ENCODE assay signal across 9 cellular contexts in the genomic region with DNA sequence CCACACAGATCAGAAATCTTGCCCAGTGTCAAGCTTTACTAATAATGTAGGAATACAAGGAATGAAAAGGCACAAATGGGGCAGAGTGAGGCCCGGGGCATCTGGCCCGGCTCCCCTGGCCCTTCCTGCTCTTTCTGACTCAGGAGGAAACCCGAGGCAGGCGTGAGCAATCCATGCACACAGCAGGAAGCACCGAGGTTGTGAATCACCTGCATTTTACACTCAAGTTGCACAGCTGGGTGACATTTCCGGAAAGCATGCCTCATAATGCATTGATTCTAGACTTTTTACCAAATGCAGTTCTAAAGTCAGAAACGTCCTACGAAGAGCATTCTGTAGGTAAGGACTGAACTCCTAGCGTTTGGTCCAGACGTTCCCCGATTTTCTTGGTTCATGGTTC. TPM values are rescaled to one million over a fixed set of nuclear protein-coding genes. Genes with fewer than 3 reads are reported as not detected.
DNase-seq lines count a peak whose midpoint lies in the region; ATAC-seq and TF ChIP-seq lines count a peak whose summit lies in the region.
"Had no signal": no experiment of that assay in that cellular context is flagged by ENCODE, and none has a peak within 500 bp of the region (broad histone marks: within the 10 kb centered on the region; RNA-seq: fewer than 3 reads in every experiment).

No MANE protein-coding gene starts in this region.

- DNase-seq in AG04450 (ENCODE audit: low read depth, low spot score) (peak; percentile 72), HFFc6 (peak; percentile 90), iPS-NIHi11 (ENCODE audit: low spot score) (peak; percentile 71), mesenteric fat pad (ENCODE audit: low spot score) (no peak), NCI-H2171 (lab: John Stamatoyannopoulos, UW) (no peak)
- no peak for DNase-seq in activated T-helper 2 cell treated with anti-CD3 and anti-CD28 coated beads, Interferon-gamma antibody, Interleukin-2, Interleukin-4, amounts not matched to agents 10 μg/mL and 5 μg/mL and 100 μg/mL, durations not matched to agents 14 hours and 24 hours and 36 hours (ENCODE audit: low spot score)
- DNase-seq: activated naive CD4-positive, alpha-beta T cell treated with anti-CD3 and anti-CD28 coated beads, Interleukin-2, amount 10 ng/mL, durations not matched to agents 7 days and 5 days had no signal

- no peaks in the 10 kb centered on the region for H3K9me3 ChIP-seq in AG04450 (ENCODE audit: control insufficient read depth, insufficient read depth, low read length)

- H3K9me3 Mint-ChIP-seq in HFFc6 = no peaks in the 10 kb centered on the region
- H3K9me3 Mint-ChIP-seq in activated T-helper 17 cell treated with anti-CD3 and anti-CD28 coated beads, Interleukin-2, amount 50 U/mL, for 72 hours = no peaks in the 10 kb centered on the region
- H3K9me3 Mint-ChIP-seq in activated T-helper 2 cell treated with anti-CD3 and anti-CD28 coated beads, Interferon-gamma antibody, Interleukin-2, Interleukin-4, amounts not matched to agents 10 μg/mL and 5 μg/mL and 100 μg/mL, durations not matched to agents 14 hours and 24 hours and 36 hours = no peaks in the 10 kb centered on the region
- H3K9me3 Mint-ChIP-seq: activated naive CD4-positive, alpha-beta T cell treated with anti-CD3 and anti-CD28 coated beads, Interleukin-2, amount 10 ng/mL, durations not matched to agents 7 days and 5 days had no signal

- POLR2A ChIA-PET in AG04450 (lab: Yijun Ruan, JAX) = interaction anchor here (0.6 kb wide), 1 partner anchor 35 kb away, joined by 3 read pairs; no protein-coding TSS in a partner anchor

- peak overlapping the region; percentile 42 for H3K27ac ChIP-seq in AG04450 (ENCODE audit: low read depth, low read length)

- peak overlapping the region; percentile 40 for H3K4me3 Mint-ChIP-seq in HFFc6
- H3K4me3 Mint-ChIP-seq in activated T-helper 17 cell treated with anti-CD3 and anti-CD28 coated beads, Interleukin-2, amount 50 U/mL, for 72 hours = no peak overlapping the region
- no peak overlapping the region for H3K4me3 Mint-ChIP-seq in activated T-helper 2 cell treated with anti-CD3 and anti-CD28 coated beads, Interferon-gamma antibody, Interleukin-2, Interleukin-4, amounts not matched to agents 10 μg/mL and 5 μg/mL and 100 μg/mL, durations not matched to agents 14 hours and 24 hours and 36 hours (ENCODE audit: low read depth)
- H3K4me3 Mint-ChIP-seq: activated naive CD4-positive, alpha-beta T cell treated with anti-CD3 and anti-CD28 coated beads, Interleukin-2, amount 10 ng/mL, durations not matched to agents 7 days and 5 days had no signal

- H3K27me3 ChIP-seq in AG04450 (ENCODE audit: control insufficient read depth, insufficient read depth, low read length) = no peaks in the 10 kb centered on the region

- peaks cover 14% of the 10 kb centered on the region for H3K36me3 Mint-ChIP-seq in HFFc6 (ENCODE audit: low read depth)
- peaks cover 28% of the 10 kb centered on the region for H3K36me3 Mint-ChIP-seq in activated T-helper 17 cell treated with anti-CD3 and anti-CD28 coated beads, Interleukin-2, amount 50 U/mL, for 72 hours (ENCODE audit: low read depth)
- peaks cover 28% of the 10 kb centered on the region for H3K36me3 Mint-ChIP-seq in activated T-helper 2 cell treated with anti-CD3 and anti-CD28 coated beads, Interferon-gamma antibody, Interleukin-2, Interleukin-4, amounts not matched to agents 10 μg/mL and 5 μg/mL and 100 μg/mL, durations not matched to agents 14 hours and 24 hours and 36 hours (ENCODE audit: low read depth)

- H3K27ac Mint-ChIP-seq in HFFc6 = peak overlapping the region; percentile 86
- H3K27ac Mint-ChIP-seq in activated T-helper 17 cell treated with anti-CD3 and anti-CD28 coated beads, Interleukin-2, amount 50 U/mL, for 72 hours = peak overlapping the region; percentile 17
- H3K27ac Mint-ChIP-seq in activated T-helper 2 cell treated with anti-CD3 and anti-CD28 coated beads, Interferon-gamma antibody, Interleukin-2, Interleukin-4, amounts not matched to agents 10 μg/mL and 5 μg/mL and 100 μg/mL, durations not matched to agents 14 hours and 24 hours and 36 hours = no peak overlapping the region
- H3K27ac Mint-ChIP-seq: activated naive CD4-positive, alpha-beta T cell treated with anti-CD3 and anti-CD28 coated beads, Interleukin-2, amount 10 ng/mL, durations not matched to agents 7 days and 5 days had no signal

- no peak overlapping the region for H3K4me3 ChIP-seq in AG04450 (ENCODE audit: low read depth, low read length)

- no peak for TF ChIP-seq CTCF in AG04450 (IDR thresholded peaks at IDR 0.05; ENCODE audit: low read depth, low read length)
- no peak for TF ChIP-seq CTCF in HFFc6 (IDR thresholded peaks at IDR 0.05)

- CTCF ChIA-PET in AG04450 (lab: Charles Lee) = interaction anchor here (0.7 kb wide), 1 partner anchor 57 kb away, joined by 3 read pairs; no protein-coding TSS in a partner anchor

- intact Hi-C loops in activated T-helper 2 cell treated with anti-CD3 and anti-CD28 coated beads, Interferon-gamma antibody, Interleukin-2, Interleukin-4, amounts not matched to agents 10 μg/mL and 5 μg/mL and 100 μg/mL, durations not matched to agents 14 hours and 24 hours and 36 hours (cut with micrococcal nuclease) = no loop called here

- no peaks in the 10 kb centered on the region for H3K27me3 Mint-ChIP-seq in HFFc6 (ENCODE audit: insufficient read depth)
- H3K27me3 Mint-ChIP-seq in activated T-helper 17 cell treated with anti-CD3 and anti-CD28 coated beads, Interleukin-2, amount 50 U/mL, for 72 hours = no peaks in the 10 kb centered on the region
- no peaks in the 10 kb centered on the region for H3K27me3 Mint-ChIP-seq in activated T-helper 2 cell treated with anti-CD3 and anti-CD28 coated beads, Interferon-gamma antibody, Interleukin-2, Interleukin-4, amounts not matched to agents 10 μg/mL and 5 μg/mL and 100 μg/mL, durations not matched to agents 14 hours and 24 hours and 36 hours (ENCODE audit: low read depth)
- H3K27me3 Mint-ChIP-seq: activated naive CD4-positive, alpha-beta T cell treated with anti-CD3 and anti-CD28 coated beads, Interleukin-2, amount 10 ng/mL, durations not matched to agents 7 days and 5 days had no signal

- ATAC-seq in activated T-helper 17 cell treated with anti-CD3 and anti-CD28 coated beads, Interleukin-2, amount 50 U/mL, for 72 hours (replicated peaks) = peak; percentile 94
- no peak for ATAC-seq in HG03460 (IDR thresholded peaks at IDR 0.05; ENCODE audit: unreplicated experiment)

- H3K4me1 Mint-ChIP-seq in HFFc6 (ENCODE audit: low read depth) = peaks cover 36% of the 10 kb centered on the region
- peaks cover 6% of the 10 kb centered on the region for H3K4me1 Mint-ChIP-seq in activated T-helper 17 cell treated with anti-CD3 and anti-CD28 coated beads, Interleukin-2, amount 50 U/mL, for 72 hours
- peaks cover 22% of the 10 kb centered on the region for H3K4me1 Mint-ChIP-seq in activated T-helper 2 cell treated with anti-CD3 and anti-CD28 coated beads, Interferon-gamma antibody, Interleukin-2, Interleukin-4, amounts not matched to agents 10 μg/mL and 5 μg/mL and 100 μg/mL, durations not matched to agents 14 hours and 24 hours and 36 hours (ENCODE audit: low read depth)

RNA-seq across cellular contexts. Expression of gene PRIMPOL, which starts 38.9 kb away (rescaled TPM):
- polyA plus RNA-seq in AG04450 (2011; rRNA removed) = 6.6 and 12.2 TPM in 2 replicates
- 3.2 and 3.6 TPM in 2 replicates for polyA minus RNA-seq in AG04450 (2011; rRNA and poly(A)+ RNA removed)
- total RNA-seq in HFFc6 (2021; fragmentation: NEBNext Ultra II Directional; extraction: Animal tissue kit (Norgen Biotek cat#: 25700)) = 10 to 100 TPM in 4 of 6 experiments, 1 to 10 TPM in 2; 9.0 to 11.3 (median 10.8) TPM
- total RNA-seq in activated T-helper 17 cell treated with anti-CD3 and anti-CD28 coated beads, Interleukin-2, amount 50 U/mL, for 72 hours = 10 to 100 TPM; 17.0 to 23.6 TPM
- total RNA-seq in mesenteric fat pad = 9.8 TPM
- 16.2 and 17.6 TPM in 2 replicates for total RNA-seq in activated T-helper 2 cell treated with anti-CD3 and anti-CD28 coated beads, Interferon-gamma antibody, Interleukin-2, Interleukin-4, amounts not matched to agents 10 μg/mL and 5 μg/mL and 100 μg/mL, durations not matched to agents 14 hours and 24 hours and 36 hours

RNA-seq across cellular contexts. Expression of gene CASP3, which starts 39.2 kb away (rescaled TPM):
- 38.9 and 51.8 TPM in 2 replicates for polyA plus RNA-seq in AG04450 (2011; rRNA removed)
- 18.6 and 20.5 TPM in 2 replicates for polyA minus RNA-seq in AG04450 (2011; rRNA and poly(A)+ RNA removed)
- 10 to 100 TPM; 25.8 to 31.6 (median 26.5) TPM for total RNA-seq in HFFc6 (2021; fragmentation: NEBNext Ultra II Directional; extraction: Animal tissue kit (Norgen Biotek cat#: 25700))
- total RNA-seq in activated T-helper 17 cell treated with anti-CD3 and anti-CD28 coated beads, Interleukin-2, amount 50 U/mL, for 72 hours = 10 to 100 TPM; 65.2 to 84.9 TPM
- 19.7 TPM for total RNA-seq in mesenteric fat pad
- total RNA-seq in activated T-helper 2 cell treated with anti-CD3 and anti-CD28 coated beads, Interferon-gamma antibody, Interleukin-2, Interleukin-4, amounts not matched to agents 10 μg/mL and 5 μg/mL and 100 μg/mL, durations not matched to agents 14 hours and 24 hours and 36 hours = 90.9 and 94.1 TPM in 2 replicates

RNA-seq across cellular contexts. Expression of gene CENPU, which starts 45.4 kb away (rescaled TPM):
- polyA plus RNA-seq in AG04450 (2011; rRNA removed) = 6.3 and 8.0 TPM in 2 replicates
- polyA minus RNA-seq in AG04450 (2011; rRNA and poly(A)+ RNA removed) = 0.69 and 3.2 TPM in 2 replicates
- total RNA-seq in HFFc6 (2021; fragmentation: NEBNext Ultra II Directional; extraction: Animal tissue kit (Norgen Biotek cat#: 25700)) = 10 to 100 TPM in 5 of 6 experiments, 1 to 10 TPM in 1; 8.8 to 19.1 (median 17.0) TPM
- total RNA-seq in activated T-helper 17 cell treated with anti-CD3 and anti-CD28 coated beads, Interleukin-2, amount 50 U/mL, for 72 hours = 10 to 100 TPM; 48.6 to 66.4 TPM
- 3.0 TPM for total RNA-seq in mesenteric fat pad
- total RNA-seq in activated T-helper 2 cell treated with anti-CD3 and anti-CD28 coated beads, Interferon-gamma antibody, Interleukin-2, Interleukin-4, amounts not matched to agents 10 μg/mL and 5 μg/mL and 100 μg/mL, durations not matched to agents 14 hours and 24 hours and 36 hours = 60.9 and 74.2 TPM in 2 replicates

Comparison
In these comparisons a context has a peak if more than half of its experiments do, and no peak if none do; other contexts are left out.
1. DNase-seq: peak in AG04450 (single experiment), HFFc6 (single experiment) and iPS-NIHi11 (single experiment); none in mesenteric fat pad (single experiment), NCI-H2171 (single experiment) and activated T-helper 2 cell treated with anti-CD3 and anti-CD28 coated beads, Interferon-gamma antibody, Interleukin-2, Interleukin-4, amounts not matched to agents 10 μg/mL and 5 μg/mL and 100 μg/mL, durations not matched to agents 14 hours and 24 hours and 36 hours (single experiment).